In genomic region chr14:55180434-55180833, GRCh38 we compare ENCODE assay signal across 8 cellular contexts. TPM values are rescaled to one million over a fixed set of nuclear protein-coding genes. Genes with fewer than 3 reads are reported as not detected.
DNase-seq lines count a peak whose midpoint lies in the region; ATAC-seq, FAIRE-seq and TF ChIP-seq lines count a peak whose summit lies in the region.
"Had no signal": no experiment of that assay in that cellular context is flagged by ENCODE, and none has a peak within 500 bp of the region (broad histone marks: within the 10 kb centered on the region; RNA-seq: fewer than 3 reads in every experiment).

No MANE protein-coding gene starts in this region.

- no peak overlapping the region for H3K14ac ChIP-seq in IMR-90 (replicated peaks; ENCODE audit: low read depth, low read length)

- H3K4ac ChIP-seq in IMR-90 (ENCODE audit: low read depth, low read length): no peak overlapping the region

- intact Hi-C loops in IMR-90 (cut with micrococcal nuclease): no loop called here

- no peak overlapping the region for H3K18ac ChIP-seq in IMR-90 (ENCODE audit: low read depth, low read length)

- H3K4me2 ChIP-seq in IMR-90 (ENCODE audit: low read depth, low read length): no peak overlapping the region

- H2AFZ ChIP-seq in IMR-90 (replicated peaks; ENCODE audit: low read length, poor library complexity): no peak overlapping the region

- CTCF ChIA-PET in IMR-90 (lab: Yijun Ruan, JAX): no interaction called here

- H3K27me3 ChIP-seq in IMR-90 (ENCODE audit: control insufficient read depth, insufficient read depth, low read length): no peaks in the 10 kb centered on the region
- H3K27me3 ChIP-seq in SJCRH30: no peaks in the 10 kb centered on the region

- H3K23ac ChIP-seq in IMR-90 (ENCODE audit: low read depth, low read length): no peak overlapping the region

- POLR2A ChIA-PET in IMR-90 (lab: Charles Lee; ENCODE audit: unreplicated experiment): no interaction called here

- DNase-seq in IMR-90: peak; percentile 38
- no peak for DNase-seq in NCI-H748 (lab: John Stamatoyannopoulos, UW; ENCODE audit: unreplicated experiment)
- DNase-seq in SJCRH30: no peak
- DNase-seq in H54 (ENCODE audit: insufficient read length, low spot score): no peak
- DNase-seq: activated naive CD8-positive, alpha-beta T cell treated with anti-CD3 and anti-CD28 coated beads, Interleukin-2, amount 10 ng/mL, durations not matched to agents 7 days and 5 days had no signal

- no peak for FAIRE-seq in H54 (lab: Jason Lieb, UNC)

- H3K4me3 Mint-ChIP-seq in stimulated activated memory B cell treated with anti-CD40 and anti-IgM and Interleukin-4, amounts not matched to agents 10 μg/mL and 1 μg/mL and 100 μg/mL, for 72 hours: no peak overlapping the region
- H3K4me3 Mint-ChIP-seq: activated naive CD8-positive, alpha-beta T cell treated with anti-CD3 and anti-CD28 coated beads, Interleukin-2, amount 10 ng/mL, durations not matched to agents 7 days and 5 days had no signal

- in situ Hi-C loops in IMR-90 (cut with MboI; ENCODE audit: low sequenced_read_pairs): no loop called here

- H4K91ac ChIP-seq in IMR-90 (ENCODE audit: insufficient read depth, low read depth, low read length): no peak overlapping the region

- H3K9me3 ChIP-seq in IMR-90 (ENCODE audit: control insufficient read depth, insufficient read depth, low read length): no peaks in the 10 kb centered on the region
- no peaks in the 10 kb centered on the region for H3K9me3 ChIP-seq in SJCRH30 (replicated peaks)

- H2AK5ac ChIP-seq in IMR-90 (ENCODE audit: low read depth, low read length): no peak overlapping the region

- no peak overlapping the region for H2BK120ac ChIP-seq in IMR-90 (ENCODE audit: low read depth, low read length)

- peaks cover 4% of the 10 kb centered on the region for H3K9me1 ChIP-seq in IMR-90 (ENCODE audit: insufficient read depth, low read length)

- H3K36me3 Mint-ChIP-seq in stimulated activated memory B cell treated with anti-CD40 and anti-IgM and Interleukin-4, amounts not matched to agents 10 μg/mL and 1 μg/mL and 100 μg/mL, for 72 hours: no peaks in the 10 kb centered on the region

- no CpG with 5 or more reads among the region's 4 CpGs for WGBS in IMR-90 (ENCODE audit: extremely low coverage in 2 of 2, insufficient read length in 1 of 2), 2 experiments

- H2AK9ac ChIP-seq in IMR-90 (replicated peaks; ENCODE audit: low read depth, low read length, poor library complexity): no peak overlapping the region

- H3K36me3 ChIP-seq in IMR-90 (ENCODE audit: control insufficient read depth, insufficient read depth, low read length) (peaks cover 4% of the 10 kb centered on the region; the same call in 1 of the 2 replicates), SJCRH30 (peaks cover 74% of the 10 kb centered on the region)

- H2BK5ac ChIP-seq in IMR-90 (ENCODE audit: low read depth, low read length, poor library complexity, severe bottlenecking): no peak overlapping the region

- ATAC-seq in GM18873 (IDR thresholded peaks at IDR 0.05; ENCODE audit: low FRiP score, unreplicated experiment) (peak; percentile 84), GM21825 (IDR thresholded peaks at IDR 0.05; ENCODE audit: unreplicated experiment) (peak; percentile 78), IMR-90 (ENCODE audit: low read depth) (no peak)
- peak; percentile 16 for ATAC-seq in stimulated activated memory B cell treated with anti-CD40 and anti-IgM and Interleukin-4, amounts not matched to agents 10 μg/mL and 1 μg/mL and 100 μg/mL, for 72 hours

- H3K27me3 Mint-ChIP-seq in stimulated activated memory B cell treated with anti-CD40 and anti-IgM and Interleukin-4, amounts not matched to agents 10 μg/mL and 1 μg/mL and 100 μg/mL, for 72 hours: no peaks in the 10 kb centered on the region
- H3K27me3 Mint-ChIP-seq: activated naive CD8-positive, alpha-beta T cell treated with anti-CD3 and anti-CD28 coated beads, Interleukin-2, amount 10 ng/mL, durations not matched to agents 7 days and 5 days had no signal

- BruUV-seq in IMR-90 (replicated peaks; lab: Mats Ljungman, UMichigan): no TSS peak

- TF ChIP-seq RAD21 in IMR-90 (IDR thresholded peaks at IDR 0.05; ENCODE audit: low read length): no peak

- H4K20me1 ChIP-seq in IMR-90 (ENCODE audit: insufficient read depth, low read length): no peaks in the 10 kb centered on the region

- no peak for TF ChIP-seq POLR2A in IMR-90 (IDR thresholded peaks at IDR 0.05; ENCODE audit: low read depth, low read length)
- no peak for TF ChIP-seq POLR2A in H54 (IDR thresholded peaks at IDR 0.05; ENCODE audit: low read depth, low read length)

- no peak overlapping the region for H4K8ac ChIP-seq in IMR-90 (ENCODE audit: low read depth in 2 of 2, low read length in 2 of 2)

- H4K5ac ChIP-seq in IMR-90 (ENCODE audit: low read depth, low read length): no peak overlapping the region

- peak overlapping the region; percentile 60 for H3K27ac Mint-ChIP-seq in stimulated activated memory B cell treated with anti-CD40 and anti-IgM and Interleukin-4, amounts not matched to agents 10 μg/mL and 1 μg/mL and 100 μg/mL, for 72 hours
- H3K27ac Mint-ChIP-seq: activated naive CD8-positive, alpha-beta T cell treated with anti-CD3 and anti-CD28 coated beads, Interleukin-2, amount 10 ng/mL, durations not matched to agents 7 days and 5 days had no signal

- dilution Hi-C loops in IMR-90 (cut with HindIII; ENCODE audit: low sequenced_read_pairs, unreplicated experiment): no loop called here

- H3K79me1 ChIP-seq in IMR-90 (ENCODE audit: low read depth in 1 of 2, low read length in 2 of 2): peaks cover 11 to 13% of the 10 kb centered on the region in 2 experiments

- H3K9me3 Mint-ChIP-seq in stimulated activated memory B cell treated with anti-CD40 and anti-IgM and Interleukin-4, amounts not matched to agents 10 μg/mL and 1 μg/mL and 100 μg/mL, for 72 hours: no peaks in the 10 kb centered on the region
- H3K9me3 Mint-ChIP-seq: activated naive CD8-positive, alpha-beta T cell treated with anti-CD3 and anti-CD28 coated beads, Interleukin-2, amount 10 ng/mL, durations not matched to agents 7 days and 5 days had no signal

- H3K4me1 ChIP-seq in IMR-90 (ENCODE audit: control insufficient read depth, insufficient read depth, low read length) (no peaks in the 10 kb centered on the region), SJCRH30 (no peaks in the 10 kb centered on the region)

- no peak overlapping the region for H3K56ac ChIP-seq in IMR-90 (ENCODE audit: extremely low read depth, insufficient read depth, low read length)

- peaks cover 12% of the 10 kb centered on the region for H3K4me1 Mint-ChIP-seq in stimulated activated memory B cell treated with anti-CD40 and anti-IgM and Interleukin-4, amounts not matched to agents 10 μg/mL and 1 μg/mL and 100 μg/mL, for 72 hours
- H3K4me1 Mint-ChIP-seq: activated naive CD8-positive, alpha-beta T cell treated with anti-CD3 and anti-CD28 coated beads, Interleukin-2, amount 10 ng/mL, durations not matched to agents 7 days and 5 days had no signal

- no peak overlapping the region for H3K4me3 ChIP-seq in IMR-90 (ENCODE audit: insufficient read depth, low read depth, low read length)
- no peak overlapping the region for H3K4me3 ChIP-seq in SJCRH30

- no peak overlapping the region for H3K9ac ChIP-seq in IMR-90 (ENCODE audit: low read depth, low read length)

- no peak for TF ChIP-seq CTCF in IMR-90 (conservative IDR thresholded peaks at IDR 0.05; ENCODE audit: low read depth, low read length)

- H2BK15ac ChIP-seq in IMR-90 (ENCODE audit: low read depth, low read length): no peak overlapping the region

- no peak overlapping the region for H3K27ac ChIP-seq in IMR-90 (ENCODE audit: insufficient read depth, low read length)
- no peak overlapping the region for H3K27ac ChIP-seq in SJCRH30

- H2BK20ac ChIP-seq in IMR-90 (ENCODE audit: low read depth, low read length): no peak overlapping the region

TF ChIP-seq in IMR-90, 13 proteins besides CTCF, POLR2A, EP300 and RAD21:
- TF ChIP-seq FOS (IDR thresholded peaks at IDR 0.05; ENCODE audit: low read depth, low read length): no peak

RNA-seq across cellular contexts. Expression of gene DLGAP5, which starts 11.0 kb away (rescaled TPM):
- 19.0 and 40.3 TPM in 2 replicates for total RNA-seq in IMR-90 (2012; rRNA removed)
- 11.3 and 14.9 TPM in 2 replicates for polyA plus RNA-seq in IMR-90 (2012; rRNA removed)
- polyA plus RNA-seq in IMR-90 (2012; cell fraction: cytosol; rRNA removed): 0.91 and 1.9 TPM in 2 replicates
- polyA plus RNA-seq in IMR-90 (2012; cell fraction: nucleus; rRNA removed; ENCODE audit: low replicate concordance): 0.82 and 5.4 TPM in 2 replicates
- 81.7 and 92.0 TPM in 2 replicates for total RNA-seq in SJCRH30 (2014; rRNA removed; shearing (Covaris generic))

RNA-seq across cellular contexts. Expression of gene LGALS3, which starts 51.4 kb away (rescaled TPM):
- 84.4 and 145 TPM in 2 replicates for total RNA-seq in IMR-90 (2012; rRNA removed)
- polyA plus RNA-seq in IMR-90 (2012; rRNA removed): 171 and 200 TPM in 2 replicates
- polyA plus RNA-seq in IMR-90 (2012; cell fraction: cytosol; rRNA removed): 106 and 210 TPM in 2 replicates
- 122 and 127 TPM in 2 replicates for polyA plus RNA-seq in IMR-90 (2012; cell fraction: nucleus; rRNA removed; ENCODE audit: low replicate concordance)
- total RNA-seq in SJCRH30 (2014; rRNA removed; shearing (Covaris generic)): 1.9 and 2.0 TPM in 2 replicates

Comparison
In these comparisons a context has a peak if more than half of its experiments do, and no peak if none do; other contexts are left out.
1. RNA of gene LGALS3, which starts 51.4 kb away (total RNA-seq): 84.4 to 145 TPM in IMR-90; 1.9 to 2.0 TPM in SJCRH30; every median in the first group is over 10 times any median in the second.